In genomic region chr1:196660912-196661311, GRCh38 we compare ENCODE assay signal across 7 cellular contexts. TPM values are rescaled to one million over a fixed set of nuclear protein-coding genes. Genes with fewer than 3 reads are reported as not detected.
A peak's percentile ranks its signal among the peaks of the same experiment; 100 is the strongest.
DNase-seq lines count a peak whose midpoint lies in the region; ATAC-seq and TF ChIP-seq lines count a peak whose summit lies in the region.

No MANE protein-coding gene starts in this region.

- no peaks in the 10 kb centered on the region; the same call in 1 of the 3 replicates for H3K9me3 Mint-ChIP-seq in GM23338

- peak; percentile 22 for DNase-seq in GM12865 (ENCODE audit: low read depth)
- peak; percentile 73 for DNase-seq in GM23338 (ENCODE audit: low spot score)
- peak; percentile 35 to 43 for DNase-seq in Kasumi-1 (lab: John Stamatoyannopoulos, UW)
- DNase-seq in SHP77 treated with DMSO at 0.1 percent for 48 hours (lab: John Stamatoyannopoulos, UW) = peak; percentile 7
- DNase-seq in fibroblast of gingiva (ENCODE audit: low read depth) = peak; percentile 33
- DNase-seq in omental fat pad (ENCODE audit: low spot score) = no peak
- no peak for DNase-seq in NCI-H526 treated with DMSO at 0.1 percent for 48 hours (lab: John Stamatoyannopoulos, UW)

- H3K4me1 Mint-ChIP-seq in GM23338 = no peaks in the 10 kb centered on the region; the same call in 1 of the 3 replicates

- H3K36me3 Mint-ChIP-seq in GM23338 (ENCODE audit: low read depth) = peaks cover 4% of the 10 kb centered on the region; the same call in 1 of the 3 replicates

- H3F3A ChIP-seq in GM23338 (replicated peaks; ENCODE audit: low read depth) = no peaks in the 10 kb centered on the region

- ATAC-seq in GM23338 = peak; percentile 46
- ATAC-seq in omental fat pad (ENCODE audit: low FRiP score) = peak; percentile 80

- no peaks in the 10 kb centered on the region for H4K20me1 ChIP-seq in GM23338 (replicated peaks; ENCODE audit: insufficient read depth)

- H3K79me2 ChIP-seq in GM23338 (replicated peaks; ENCODE audit: insufficient read depth) = no peaks in the 10 kb centered on the region

- no peaks in the 10 kb centered on the region for H3K36me3 ChIP-seq in GM23338 (ENCODE audit: insufficient read depth)

- H3K4me1 ChIP-seq in GM23338 (ENCODE audit: insufficient read depth) = no peaks in the 10 kb centered on the region

- no peak overlapping the region for H2AFZ ChIP-seq in GM23338

- TF ChIP-seq CTCF in GM12865 (IDR thresholded peaks at IDR 0.05; ENCODE audit: insufficient read depth, low read depth, low read length, missing control alignments) (peak; percentile 17), GM23338 (conservative IDR thresholded peaks at IDR 0.05; ENCODE audit: low read depth in 2 of 2) (peak; percentile 67 to 84), omental fat pad (IDR thresholded peaks at IDR 0.05) (no peak)

- H3K27ac ChIP-seq in GM23338 (ENCODE audit: low read depth) = no peak overlapping the region

- no peaks in the 10 kb centered on the region for H3K27me3 ChIP-seq in GM23338 (ENCODE audit: insufficient read depth)

- H3K4me3 ChIP-seq in GM12865 (ENCODE audit: low read depth, low read length) = no peak overlapping the region
- no peak overlapping the region for H3K4me3 ChIP-seq in GM23338

- H3K4me2 ChIP-seq in GM23338 = no peak overlapping the region

- H3K27me3 Mint-ChIP-seq in GM23338 (ENCODE audit: insufficient read depth, low read depth, poor library complexity) = peaks cover 1% of the 10 kb centered on the region

- H3K9me2 ChIP-seq in GM23338 (ENCODE audit: insufficient read depth) = no peaks in the 10 kb centered on the region

- no peak overlapping the region for H3K4me3 Mint-ChIP-seq in GM23338

- no peak overlapping the region for H3K27ac Mint-ChIP-seq in GM23338

TF ChIP-seq in GM23338, 12 proteins besides CTCF, POLR2A, EP300 and RAD21:
- TF ChIP-seq STAT1 (IDR thresholded peaks at IDR 0.05; ENCODE audit: unreplicated experiment) = no peak
- no peak for TF ChIP-seq EZH2phosphoT487 (IDR thresholded peaks at IDR 0.05; ENCODE audit: unreplicated experiment)
- no peak for TF ChIP-seq ZNF114 (CRISPR knock-in tag; IDR thresholded peaks at IDR 0.05)
- no peak for TF ChIP-seq REST (IDR thresholded peaks at IDR 0.05; ENCODE audit: unreplicated experiment)
- no peak for TF ChIP-seq JUNB (IDR thresholded peaks at IDR 0.05; ENCODE audit: unreplicated experiment)
- no peak for TF ChIP-seq EZH2 (IDR thresholded peaks at IDR 0.05; ENCODE audit: low read depth, unreplicated experiment)
- no peak for TF ChIP-seq NANOG (IDR thresholded peaks at IDR 0.05; ENCODE audit: borderline replicate concordance)

RNA-seq across cellular contexts. Expression of gene CFH, which starts 9.1 kb away (rescaled TPM):
- not detected in 2 replicates for total RNA-seq in GM23338 (2014; rRNA removed; shearing (Covaris generic))
- not detected in 2 replicates for polyA plus RNA-seq in GM23338 (2016; fragmentation: Nextera tagmentation; extraction: Ambion mirVana)
- total RNA-seq in omental fat pad = 100 to 1,000 TPM in 3 of 4 donors, 10 to 100 TPM in 1; 65.1 to 285 (median 127) TPM

RNA-seq across cellular contexts. Expression of gene KCNT2, which starts 52.7 kb away (rescaled TPM):
- total RNA-seq in GM23338 (2014; rRNA removed; shearing (Covaris generic)) = 10.1 and 13.4 TPM in 2 replicates
- 3.5 and 5.4 TPM in 2 replicates for polyA plus RNA-seq in GM23338 (2016; fragmentation: Nextera tagmentation; extraction: Ambion mirVana)
- 10 to 100 TPM in 2 of 4 donors, 1 to 10 TPM in 2; 1.6 to 20.9 (median 8.9) TPM for total RNA-seq in omental fat pad

Comparison
In these comparisons a context has a peak if more than half of its experiments do, and no peak if none do; other contexts are left out.
1. DNase-seq: peak in GM12865 (single experiment), GM23338 (single experiment), Kasumi-1 (2 of 2), SHP77 treated with DMSO at 0.1 percent for 48 hours (single experiment) and fibroblast of gingiva (single experiment); none in omental fat pad (single experiment) and NCI-H526 treated with DMSO at 0.1 percent for 48 hours (single experiment).
2. CTCF ChIP-seq: peak in GM12865 (single experiment) and GM23338 (2 of 2); none in omental fat pad (0 of 3).
3. RNA of gene CFH, which starts 9.1 kb away (total RNA-seq): 65.1 to 285 TPM in omental fat pad; not detected in GM23338; every median in the first group is over 10 times any median in the second.